In the genomic region with DNA sequence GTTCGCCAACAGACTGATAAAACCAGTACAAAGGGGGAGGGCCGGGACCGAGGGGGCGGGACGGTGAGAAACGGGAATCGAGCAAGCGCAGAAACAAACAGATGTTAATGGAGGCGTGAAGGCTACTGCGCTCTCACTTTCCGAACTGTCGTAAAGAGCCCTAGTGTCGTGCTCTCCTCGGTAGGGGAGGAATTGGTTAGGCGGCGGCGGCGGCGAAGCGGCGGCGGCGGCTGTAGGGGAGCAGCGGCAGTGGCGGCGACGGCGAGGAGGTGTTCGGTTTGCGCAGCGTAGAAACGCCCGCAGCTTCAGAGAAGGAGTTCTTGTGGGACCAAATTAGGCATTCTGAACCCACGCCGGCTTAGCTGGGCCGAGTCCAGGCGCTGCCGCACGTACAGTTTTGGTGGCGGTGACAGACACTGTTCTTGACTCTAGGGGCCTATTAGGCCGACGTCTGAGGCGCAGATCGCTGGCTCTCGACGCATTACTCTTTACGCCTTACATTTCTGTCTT, we compare ENCODE assay signal across 8 cellular contexts. TPM values are rescaled to one million over a fixed set of nuclear protein-coding genes. Genes with fewer than 3 reads are reported as not detected.
DNase-seq lines count a peak whose midpoint lies in the region; ATAC-seq and TF ChIP-seq lines count a peak whose summit lies in the region.

TSS of gene RNF111 (plus strand) at position 163 of the 510 bp plus-strand sequence. CDS start 43,160 bp downstream, outside the sequence.

- ATAC-seq in HG02885 (IDR thresholded peaks at IDR 0.05; ENCODE audit: poor library complexity, unreplicated experiment): peak; percentile 83
- ATAC-seq in right cardiac atrium: peak; percentile 97 to 98

- DNase-seq in NCI-H187 treated with DMSO at 0.1 percent for 48 hours (lab: John Stamatoyannopoulos, UW) (peak; percentile 68), anterior cingulate cortex (lab: John Stamatoyannopoulos, UW) (peak in 57 of 58 donors; percentile 41 to 93 (median 83)), right cardiac atrium (peak; percentile 87 to 95 (median 94)), pulmonary artery endothelial cell (ENCODE audit: low read depth, low spot score) (peak; percentile 88), uterus (peak; percentile 88 to 92)

- H3K27ac ChIP-seq in right cardiac atrium (ENCODE audit: low read length) (peak within 1 kb of the TSS; percentile 85), uterus (peak within 1 kb of the TSS; percentile 90 to 94)

- H3K36me3 ChIP-seq in uterus: no peaks in the 10 kb centered on the region

- H3K4me1 ChIP-seq in right cardiac atrium (ENCODE audit: control insufficient read depth, insufficient read depth, low read length) (no peaks in the 10 kb centered on the region), uterus (peaks cover 0 to 7% of the 10 kb centered on the region in 2 donors)

- TF ChIP-seq CTCF in uterus (IDR thresholded peaks at IDR 0.05): peak in 1 of 4 experiments; percentile 8

- intact Hi-C loops in T-helper 2 cell treated with Interferon-gamma antibody and Interleukin-4, amounts not matched to agents 100 ng/mL and 5 ng/mL, for 36 hours (cut with micrococcal nuclease): loop anchor here (1.0 to 10.0 kb wide), 7 partner anchors 8 to 701 kb away; partner anchors contain the start of genes CCNB2 and SLTM
- intact Hi-C loops in right cardiac atrium (cut with DNase I): loop anchor here in 2 of 4 donors (10.0 kb wide), 2 partner anchors 97 to 507 kb away; no protein-coding TSS in a partner anchor
- intact Hi-C loops in uterus (cut with DNase I; ENCODE audit: low total_unique reads): no loop called here

- TF ChIP-seq POLR2A in GM15510 (IDR thresholded peaks at IDR 0.05; ENCODE audit: borderline replicate concordance, extremely low read depth, insufficient read length) (peak; percentile 82), uterus (IDR thresholded peaks at IDR 0.05) (peak; percentile 48 to 73)

- peak within 1 kb of the TSS; percentile 71 for H3K4me3 ChIP-seq in right cardiac atrium (ENCODE audit: low read length)
- H3K4me3 ChIP-seq in uterus: peak within 1 kb of the TSS; percentile 79 to 98

- H3K27me3 ChIP-seq in right cardiac atrium (ENCODE audit: control insufficient read depth, insufficient read depth) (no peaks in the 10 kb centered on the region), uterus (no peaks in the 10 kb centered on the region)

- no peaks in the 10 kb centered on the region for H3K9me3 ChIP-seq in right cardiac atrium (ENCODE audit: control insufficient read depth, low read length)
- H3K9me3 ChIP-seq in uterus: no peaks in the 10 kb centered on the region

- WGBS in right cardiac atrium: under 1% methylated on average over 47 of the region's 47 CpGs

RNA-seq across cellular contexts. Expression of gene RNF111, which starts in this region (rescaled TPM):
- 37.8 and 45.3 TPM in 2 replicates for total RNA-seq in T-helper 2 cell treated with Interferon-gamma antibody and Interleukin-4, amounts not matched to agents 100 ng/mL and 5 ng/mL, for 36 hours
- total RNA-seq in right cardiac atrium (10 to 100 TPM; 22.6 to 29.4 (median 25.0) TPM), pulmonary artery endothelial cell (14.8 and 16.2 TPM in 2 replicates), uterus (10 to 100 TPM; 25.9 to 43.9 (median 30.5) TPM)
- polyA plus RNA-seq in right cardiac atrium: 8.0 TPM

Comparison
In these comparisons a context has a peak if more than half of its experiments do, and no peak if none do; other contexts are left out.
1. Peak in every context shown above with its lines: DNase-seq, ATAC-seq, H3K4me3 ChIP-seq and H3K27ac ChIP-seq.